ENCODE assay signal across 14 cellular contexts in genomic region chr13:95745752-95746151, GRCh38.
DNase-seq lines count a peak whose midpoint lies in the region; ATAC-seq, FAIRE-seq and TF ChIP-seq lines count a peak whose summit lies in the region.
"Had no signal": no experiment of that assay in that cellular context is flagged by ENCODE, and none has a peak within 500 bp of the region (broad histone marks: within the 10 kb centered on the region; RNA-seq: fewer than 3 reads in every experiment).

No MANE protein-coding gene starts in this region.

- no peak for ATAC-seq in GM21515 (IDR thresholded peaks at IDR 0.05; ENCODE audit: unreplicated experiment)
- ATAC-seq: stimulated activated memory B cell treated with anti-CD40 and anti-IgM and Interleukin-4, amounts not matched to agents 10 μg/mL and 1 μg/mL and 100 μg/mL, for 72 hours had no signal

- H3K27ac Mint-ChIP-seq in MCF 10A (ENCODE audit: low read depth, unreplicated experiment), result no peak overlapping the region
- H3K27ac Mint-ChIP-seq: stimulated activated memory B cell treated with anti-CD40 and anti-IgM and Interleukin-4, amounts not matched to agents 10 μg/mL and 1 μg/mL and 100 μg/mL, for 72 hours had no signal

- no peak overlapping the region for H3K56ac ChIP-seq in mesendoderm (ENCODE audit: low read length)

- H3K4me3 ChIP-seq in GM12864 (ENCODE audit: low read depth, low read length) (no peak overlapping the region), NB4 (ENCODE audit: low read depth, low read length) (no peak overlapping the region), bronchial epithelial cell (ENCODE audit: low read depth, low read length) (no peak overlapping the region), mesendoderm (ENCODE audit: low read length) (no peak overlapping the region)
- H3K4me3 ChIP-seq: coronary artery had no signal

- TF ChIP-seq CTCF in GM12864 (IDR thresholded peaks at IDR 0.05; ENCODE audit: low read depth, low read length, missing control alignments) (peak; percentile 22), NB4 (IDR thresholded peaks at IDR 0.05; ENCODE audit: low read depth, low read length) (no peak), bronchial epithelial cell (IDR thresholded peaks at IDR 0.05; ENCODE audit: insufficient read depth, low read length, severe bottlenecking) (peak; percentile 20), MCF 10A (IDR thresholded peaks at IDR 0.05; ENCODE audit: unreplicated experiment) (no peak)

- H3K27ac ChIP-seq in mesendoderm (ENCODE audit: low read depth, low read length), result no peak overlapping the region
- H3K27ac ChIP-seq: coronary artery had no signal

- no peak overlapping the region for H3K4me2 ChIP-seq in mesendoderm (ENCODE audit: low read length)

- WGBS in mesendoderm (ENCODE audit: extremely low coverage, insufficient coverage, low lambda C conversion rate), result no CpG with 5 or more reads among the region's 2 CpGs

- no peak overlapping the region for H4K5ac ChIP-seq in mesendoderm (ENCODE audit: low read length)

- H2BK120ac ChIP-seq in mesendoderm (ENCODE audit: low read depth, low read length), result no peak overlapping the region

- H2AK5ac ChIP-seq in mesendoderm (ENCODE audit: low read length), result no peak overlapping the region

- H3K79me2 ChIP-seq in mesendoderm (ENCODE audit: control insufficient read depth, insufficient read depth, low read length), result peaks cover 11% of the 10 kb centered on the region

- peaks cover 27% of the 10 kb centered on the region for H3K4me1 Mint-ChIP-seq in MCF 10A (ENCODE audit: insufficient read depth, unreplicated experiment)

- no peaks in the 10 kb centered on the region for H3K27me3 Mint-ChIP-seq in MCF 10A (ENCODE audit: insufficient read depth, unreplicated experiment)
- H3K27me3 Mint-ChIP-seq: stimulated activated memory B cell treated with anti-CD40 and anti-IgM and Interleukin-4, amounts not matched to agents 10 μg/mL and 1 μg/mL and 100 μg/mL, for 72 hours had no signal

- BruUV-seq in MCF 10A (replicated peaks; lab: Mats Ljungman, UMichigan), result no TSS peak

- H3K18ac ChIP-seq in mesendoderm (ENCODE audit: low read length), result no peak overlapping the region

- H2BK5ac ChIP-seq in mesendoderm (ENCODE audit: low read length), result no peak overlapping the region

- intact Hi-C loops in MCF 10A (cut with micrococcal nuclease), result no loop called here

- H3K27me3 ChIP-seq in bronchial epithelial cell (ENCODE audit: control insufficient read depth, insufficient read depth, low read length) (no peaks in the 10 kb centered on the region), mesendoderm (ENCODE audit: insufficient read depth, low read length, poor library complexity) (no peaks in the 10 kb centered on the region)

- FAIRE-seq in bronchial epithelial cell (lab: Jason Lieb, UNC) (peak; percentile 40), HTR-8/SVneo (lab: Jason Lieb, UNC) (no peak)
- FAIRE-seq: frontal cortex had no signal

- POLR2A ChIA-PET in MCF 10A (lab: Yijun Ruan, JAX), result interaction anchor here (1.8 kb wide), 1 partner anchor 69 kb away, joined by 7 read pairs; the partner anchor contains the start of gene DNAJC3

- no peak overlapping the region for H2BK15ac ChIP-seq in mesendoderm (replicated peaks; ENCODE audit: low read depth)

- DNase-seq in GM12864 (ENCODE audit: low read depth) (no peak), NB4 (ENCODE audit: low read depth) (peak; percentile 10), bronchial epithelial cell (ENCODE audit: low read depth) (no peak), mesendoderm (peak; percentile 31), NCI-H345 (lab: John Stamatoyannopoulos, UW) (no peak), MCF 10A (ENCODE audit: unreplicated experiment) (no peak), HTR-8/SVneo (ENCODE audit: insufficient read length, low spot score) (no peak)
- DNase-seq: NCI-H1105, NCI-H774, occipital lobe had no signal

- H3K4me1 ChIP-seq in mesendoderm (ENCODE audit: control insufficient read depth, low read depth, low read length), result no peaks in the 10 kb centered on the region

- no peak overlapping the region for H3K23ac ChIP-seq in mesendoderm (ENCODE audit: low read length)

- no peak for TF ChIP-seq POLR2A in NB4 (IDR thresholded peaks at IDR 0.05; ENCODE audit: extremely low read depth, insufficient read length)

- no peaks in the 10 kb centered on the region for H3K36me3 ChIP-seq in bronchial epithelial cell (ENCODE audit: control insufficient read depth, insufficient read depth, low read length)
- no peaks in the 10 kb centered on the region for H3K36me3 ChIP-seq in mesendoderm (ENCODE audit: control insufficient read depth, insufficient read depth, low read length)

- no peak overlapping the region for H3K4ac ChIP-seq in mesendoderm (ENCODE audit: low read depth, low read length)

- peaks cover 17% of the 10 kb centered on the region for H3K79me1 ChIP-seq in mesendoderm (ENCODE audit: low read length)

- CTCF ChIA-PET in MCF 10A (lab: Yijun Ruan, JAX), result interaction anchor here (0.8 to 2.0 kb wide), 3 partner anchors 12 to 88 kb away, joined by 3 to 6 read pairs (median 3); no protein-coding TSS in a partner anchor

- H4K8ac ChIP-seq in mesendoderm (ENCODE audit: low read depth, low read length), result no peak overlapping the region

- H3K36me3 Mint-ChIP-seq in MCF 10A (ENCODE audit: insufficient read depth, unreplicated experiment), result peaks cover 6% of the 10 kb centered on the region

- H3K9me3 Mint-ChIP-seq in MCF 10A (ENCODE audit: unreplicated experiment), result no peaks in the 10 kb centered on the region
- H3K9me3 Mint-ChIP-seq: stimulated activated memory B cell treated with anti-CD40 and anti-IgM and Interleukin-4, amounts not matched to agents 10 μg/mL and 1 μg/mL and 100 μg/mL, for 72 hours had no signal

- H3K9ac ChIP-seq in mesendoderm (ENCODE audit: low read length), result no peak overlapping the region

- H3K4me3 Mint-ChIP-seq in MCF 10A (ENCODE audit: unreplicated experiment), result no peak overlapping the region
- H3K4me3 Mint-ChIP-seq: stimulated activated memory B cell treated with anti-CD40 and anti-IgM and Interleukin-4, amounts not matched to agents 10 μg/mL and 1 μg/mL and 100 μg/mL, for 72 hours had no signal

Comparison
In these comparisons a context has a peak if more than half of its experiments do, and no peak if none do; other contexts are left out.
1. DNase-seq: peak in NB4 (single experiment) and mesendoderm (single experiment); none in GM12864 (single experiment), bronchial epithelial cell (single experiment), NCI-H345 (single experiment), MCF 10A (single experiment) and HTR-8/SVneo (single experiment).
2. CTCF ChIP-seq: peak in GM12864 (single experiment) and bronchial epithelial cell (single experiment); none in NB4 (single experiment) and MCF 10A (single experiment).